ENCODE assay signal across 9 cellular contexts in the genomic region with DNA sequence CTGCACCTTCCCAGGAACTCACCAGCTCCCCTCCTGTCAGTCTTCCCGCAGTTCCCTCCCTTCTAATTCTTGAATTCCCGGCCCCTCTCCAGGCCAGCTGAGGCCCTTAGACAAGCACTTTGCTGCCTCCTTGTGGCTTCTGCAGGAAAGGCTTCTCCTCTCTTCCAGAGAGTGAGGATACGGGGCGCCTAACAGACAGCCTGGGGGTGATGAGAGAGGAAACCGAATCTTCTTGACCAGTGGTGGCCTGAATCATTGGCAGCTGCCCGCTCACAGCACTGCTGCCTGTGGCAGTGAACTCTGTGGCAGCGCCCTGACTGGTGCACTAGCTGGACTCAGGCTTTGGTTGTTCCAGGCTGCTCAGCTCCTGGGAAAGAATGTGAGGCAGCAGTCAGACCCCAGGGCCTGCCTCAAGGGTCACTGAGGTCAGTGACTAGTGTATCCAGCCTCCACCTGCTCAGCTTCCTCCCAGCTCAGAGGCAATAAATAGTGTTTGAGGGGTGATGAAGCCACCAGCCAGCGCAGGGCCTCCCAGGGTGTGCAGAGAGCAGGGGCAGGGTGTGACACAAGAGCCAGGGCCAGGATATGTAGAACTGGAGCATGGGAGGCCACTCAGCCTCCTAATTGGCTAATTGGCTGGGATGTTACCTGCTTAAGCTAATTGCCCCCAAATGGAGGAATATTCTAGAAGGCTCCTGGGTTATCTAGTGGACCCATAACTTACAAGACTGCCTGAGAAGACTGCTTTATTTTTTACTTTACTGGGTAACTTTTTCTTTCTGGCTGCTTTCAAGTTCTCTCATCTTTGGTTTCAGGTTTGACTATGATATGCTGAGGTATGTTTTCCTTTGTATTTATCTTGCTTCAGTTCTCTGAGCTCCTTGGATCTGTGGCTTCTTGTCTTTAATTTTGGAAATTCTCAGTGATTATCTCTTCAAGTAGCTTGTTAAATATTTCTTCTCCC. TPM values are rescaled to one million over a fixed set of nuclear protein-coding genes. Genes with fewer than 3 reads are reported as not detected.
DNase-seq lines count a peak whose midpoint lies in the region; ATAC-seq and TF ChIP-seq lines count a peak whose summit lies in the region.
"Had no signal": no experiment of that assay in that cellular context is flagged by ENCODE, and none has a peak within 500 bp of the region (broad histone marks: within the 10 kb centered on the region; RNA-seq: fewer than 3 reads in every experiment).

No MANE protein-coding gene starts in this region.

- H3K9ac ChIP-seq in OCI-LY3 (ENCODE audit: low read length), result no peak overlapping the region

- H3K9me3 ChIP-seq in OCI-LY3 (ENCODE audit: insufficient read depth, low read length) (no peaks in the 10 kb centered on the region), testis (no peaks in the 10 kb centered on the region)

- H3K27me3 ChIP-seq in OCI-LY3 (ENCODE audit: low read depth, low read length) (no peaks in the 10 kb centered on the region), testis (no peaks in the 10 kb centered on the region)

- H2AFZ ChIP-seq in OCI-LY3 (ENCODE audit: low read depth, low read length), result no peak overlapping the region

- H3K4me2 ChIP-seq in OCI-LY3 (ENCODE audit: low read length), result 0 out of 2 replicates have a peak overlapping the region, but pooled peaks have one; percentile 15

- ATAC-seq in natural killer cell treated with Interleukin-12 subunit alpha and Interleukin-12 subunit beta and Interleukin-15 and Interleukin-18, amount 100 ng/mL, for 72 hours, result peak; percentile 69 to 75
- no peak for ATAC-seq in GM19463 (IDR thresholded peaks at IDR 0.05; ENCODE audit: unreplicated experiment)

- DNase-seq in EH (ENCODE audit: low read depth) (peak; percentile 82), HUDEP-2 (lab: John Stamatoyannopoulos, UW; ENCODE audit: unreplicated experiment in 76 of 76) (peak in 51 of 76 experiments; percentile 2 to 59 (median 28)), fibroblast of mammary gland (ENCODE audit: low read depth) (peak; percentile 73), testis (peak; percentile 86)
- peak; percentile 71 to 72 for DNase-seq in activated T-cell treated with anti-CD3 and anti-CD28 coated beads, Interleukin-2, amount 50 U/mL, for 48 hours
- peak; percentile 70 for DNase-seq in natural killer cell treated with Interleukin-12 subunit alpha and Interleukin-12 subunit beta and Interleukin-15 and Interleukin-18, amount 100 ng/mL, for 72 hours (ENCODE audit: low spot score)

- 52 to 63% methylated on average over 7 to 8 of the region's 8 CpGs for WGBS in testis, 2 donors

- H3K4me1 ChIP-seq in OCI-LY3 (ENCODE audit: low read length) (peaks cover 11% of the 10 kb centered on the region), testis (peaks cover 27% of the 10 kb centered on the region)

- no peak overlapping the region for H3K27ac Mint-ChIP-seq in natural killer cell treated with Interleukin-12 subunit alpha and Interleukin-12 subunit beta and Interleukin-15 and Interleukin-18, amount 100 ng/mL, for 72 hours
- H3K27ac Mint-ChIP-seq: activated naive CD8-positive, alpha-beta T cell had no signal

- H3K4me3 ChIP-seq in OCI-LY3 (ENCODE audit: low read length), result no peak overlapping the region
- no peak overlapping the region for H3K4me3 ChIP-seq in fibroblast of mammary gland (ENCODE audit: control insufficient read depth, low read depth, low read length)
- H3K4me3 ChIP-seq in testis, result no peak overlapping the region

- no peaks in the 10 kb centered on the region; the same call in 1 of the 2 replicates for H3K79me2 ChIP-seq in OCI-LY3 (ENCODE audit: low read length)

- H3K36me3 ChIP-seq in OCI-LY3 (replicated peaks; ENCODE audit: low read depth, low read length), result peaks cover 3% of the 10 kb centered on the region
- H3K36me3 ChIP-seq in testis (ENCODE audit: low read depth, missing control alignments), result no peaks in the 10 kb centered on the region

- intact Hi-C loops in testis (cut with DNase I; ENCODE audit: low total_unique reads), result no loop called here

- H3K4me3 Mint-ChIP-seq in natural killer cell treated with Interleukin-12 subunit alpha and Interleukin-12 subunit beta and Interleukin-15 and Interleukin-18, amount 100 ng/mL, for 72 hours, result no peak overlapping the region
- H3K4me3 Mint-ChIP-seq: activated naive CD8-positive, alpha-beta T cell had no signal

- no peaks in the 10 kb centered on the region for H3K9me3 Mint-ChIP-seq in natural killer cell treated with Interleukin-12 subunit alpha and Interleukin-12 subunit beta and Interleukin-15 and Interleukin-18, amount 100 ng/mL, for 72 hours

- no peaks in the 10 kb centered on the region for H3K36me3 Mint-ChIP-seq in natural killer cell treated with Interleukin-12 subunit alpha and Interleukin-12 subunit beta and Interleukin-15 and Interleukin-18, amount 100 ng/mL, for 72 hours

- no peaks in the 10 kb centered on the region for H3K27me3 Mint-ChIP-seq in natural killer cell treated with Interleukin-12 subunit alpha and Interleukin-12 subunit beta and Interleukin-15 and Interleukin-18, amount 100 ng/mL, for 72 hours
- H3K27me3 Mint-ChIP-seq: activated naive CD8-positive, alpha-beta T cell had no signal

- H3K27ac ChIP-seq in OCI-LY3 (ENCODE audit: low read length), result no peak overlapping the region
- H3K27ac ChIP-seq in testis, result no peak overlapping the region

- no peaks in the 10 kb centered on the region for H4K20me1 ChIP-seq in OCI-LY3 (ENCODE audit: insufficient read depth, low read length)

- TF ChIP-seq CTCF in OCI-LY3 (IDR thresholded peaks at IDR 0.05; ENCODE audit: low read depth, low read length), result peak; percentile 77
- TF ChIP-seq CTCF in fibroblast of mammary gland (conservative IDR thresholded peaks at IDR 0.05; ENCODE audit: control insufficient read depth, insufficient read depth, low read depth, low read length), result peak; percentile 92
- TF ChIP-seq CTCF in testis (IDR thresholded peaks at IDR 0.05), result peak in 2 of 3 experiments; percentile 52 to 60

- peaks cover 6 to 8% of the 10 kb centered on the region in 2 donors for H3K4me1 Mint-ChIP-seq in natural killer cell treated with Interleukin-12 subunit alpha and Interleukin-12 subunit beta and Interleukin-15 and Interleukin-18, amount 100 ng/mL, for 72 hours (ENCODE audit: low read depth in 2 of 2)

- no peak for TF ChIP-seq POLR2A in testis (IDR thresholded peaks at IDR 0.05)

RNA-seq across cellular contexts. Expression of gene MCRS1, which starts 12.9 kb away (rescaled TPM):
- total RNA-seq in natural killer cell treated with Interleukin-12 subunit alpha and Interleukin-12 subunit beta and Interleukin-15 and Interleukin-18, amount 100 ng/mL, for 72 hours, result 10 to 100 TPM; 64.9 to 89.8 TPM
- 100 to 1,000 TPM in 1 of 2 donors, 10 to 100 TPM in 1; 95.8 to 105 TPM for total RNA-seq in testis
- 104 TPM for polyA plus RNA-seq in testis (ENCODE audit: insufficient read depth, low read depth, low replicate concordance)

RNA-seq across cellular contexts. Expression of gene FAM186B, which starts 24.6 kb away (rescaled TPM):
- total RNA-seq in natural killer cell treated with Interleukin-12 subunit alpha and Interleukin-12 subunit beta and Interleukin-15 and Interleukin-18, amount 100 ng/mL, for 72 hours, result 1 to 10 TPM; 2.0 to 2.3 TPM
- total RNA-seq in testis, result 10 to 100 TPM; 54.9 to 68.6 TPM
- 178 TPM for polyA plus RNA-seq in testis (ENCODE audit: insufficient read depth, low read depth, low replicate concordance)

RNA-seq across cellular contexts. Expression of gene KCNH3, which starts 42.0 kb away (rescaled TPM):
- under 1 TPM; 0.50 to 0.70 TPM for total RNA-seq in natural killer cell treated with Interleukin-12 subunit alpha and Interleukin-12 subunit beta and Interleukin-15 and Interleukin-18, amount 100 ng/mL, for 72 hours
- 1 to 10 TPM; 4.5 to 8.3 TPM for total RNA-seq in testis
- polyA plus RNA-seq in testis (ENCODE audit: insufficient read depth, low read depth, low replicate concordance), result 4.5 TPM

RNA-seq across cellular contexts. Expression of gene PRPF40B, which starts 42.5 kb away (rescaled TPM):
- 10 to 100 TPM in 1 of 2 donors, 1 to 10 TPM in 1; 6.2 to 12.4 TPM for total RNA-seq in natural killer cell treated with Interleukin-12 subunit alpha and Interleukin-12 subunit beta and Interleukin-15 and Interleukin-18, amount 100 ng/mL, for 72 hours
- total RNA-seq in testis, result 10 to 100 TPM; 49.2 to 66.7 TPM
- 66.8 TPM for polyA plus RNA-seq in testis (ENCODE audit: insufficient read depth, low read depth, low replicate concordance)

Comparison
In these comparisons a context has a peak if more than half of its experiments do, and no peak if none do; other contexts are left out.
1. DNase-seq: peak in every context shown above with its lines; median percentile 86 in testis; 82 in EH; 73 in fibroblast of mammary gland; 72 in activated T-cell treated with anti-CD3 and anti-CD28 coated beads, Interleukin-2, amount 50 U/mL, for 48 hours; 70 in natural killer cell treated with Interleukin-12 subunit alpha and Interleukin-12 subunit beta and Interleukin-15 and Interleukin-18, amount 100 ng/mL, for 72 hours; 28 in HUDEP-2.
2. RNA of gene FAM186B, which starts 24.6 kb away (total RNA-seq): 54.9 to 68.6 TPM in testis; 2.0 to 2.3 TPM in natural killer cell treated with Interleukin-12 subunit alpha and Interleukin-12 subunit beta and Interleukin-15 and Interleukin-18, amount 100 ng/mL, for 72 hours; every median in the first group is over 10 times any median in the second.
3. Peak in every context shown above with its lines, with median percentiles within 50 percentile points of each other: CTCF ChIP-seq.